1 cellular context compared by ENCODE assay signal in genomic region chr10:46106410-46107255, GRCh38.
TF ChIP-seq lines count a peak whose summit lies in the region.

No MANE protein-coding gene starts in this region.

TF ChIP-seq in HepG2, 621 proteins besides CTCF, POLR2A, EP300 and RAD21 (continued from another document and continues in another):
- TF ChIP-seq RERE (CRISPR knock-in tag; IDR thresholded peaks at IDR 0.05; ENCODE audit: low read depth) (no peak), ZFP37 (CRISPR knock-in tag; IDR thresholded peaks at IDR 0.05; ENCODE audit: borderline replicate concordance) (no peak), KDM3A (CRISPR knock-in tag; IDR thresholded peaks at IDR 0.05; ENCODE audit: low read depth) (peak; percentile 74; the same call in 1 of the 2 replicates), ZNF569 (CRISPR knock-in tag; IDR thresholded peaks at IDR 0.05; ENCODE audit: borderline replicate concordance) (no peak), HNF1B (CRISPR knock-in tag; IDR thresholded peaks at IDR 0.05) (no peak), HES4 (CRISPR knock-in tag; IDR thresholded peaks at IDR 0.05; ENCODE audit: borderline replicate concordance) (no peak), REXO4 (CRISPR knock-in tag; IDR thresholded peaks at IDR 0.05; ENCODE audit: borderline replicate concordance) (no peak), ZSCAN30 (CRISPR knock-in tag; IDR thresholded peaks at IDR 0.05) (no peak), ETV5 (CRISPR knock-in tag; IDR thresholded peaks at IDR 0.05; ENCODE audit: borderline replicate concordance) (peak; percentile 51; the same call in 1 of the 2 replicates), ZNF138 (CRISPR knock-in tag; IDR thresholded peaks at IDR 0.05; ENCODE audit: low read depth) (no peak), AGO1 (IDR thresholded peaks at IDR 0.05; ENCODE audit: low read depth, low read length, poor library complexity, severe bottlenecking) (no peak), ATF7 (IDR thresholded peaks at IDR 0.05) (no peak), ATF7 (CRISPR knock-in tag; IDR thresholded peaks at IDR 0.05) (no peak), ZNF280B (CRISPR knock-in tag; IDR thresholded peaks at IDR 0.05; ENCODE audit: borderline replicate concordance) (peak; percentile 84; the same call in 1 of the 2 replicates), TAF1 (CRISPR knock-in tag; IDR thresholded peaks at IDR 0.05) (0 out of 2 replicates have a peak, but pooled peaks have one; percentile 44), POLR2AphosphoS5 (IDR thresholded peaks at IDR 0.05; ENCODE audit: low read depth, low read length) (no peak; the same call in 1 of the 2 replicates), MYNN (CRISPR knock-in tag; IDR thresholded peaks at IDR 0.05; ENCODE audit: low read depth) (no peak), ZNF607 (CRISPR knock-in tag; IDR thresholded peaks at IDR 0.05; ENCODE audit: borderline replicate concordance) (no peak), ZFP1 (CRISPR knock-in tag; IDR thresholded peaks at IDR 0.05) (no peak), ZNF678 (CRISPR knock-in tag; IDR thresholded peaks at IDR 0.05) (0 out of 2 replicates have a peak, but pooled peaks have one; percentile 37), ZNF180 (CRISPR knock-in tag; IDR thresholded peaks at IDR 0.05; ENCODE audit: borderline replicate concordance, low read depth) (no peak), NFATC3 (CRISPR knock-in tag; IDR thresholded peaks at IDR 0.05) (0 out of 2 replicates have a peak, but pooled peaks have one; percentile 52), CEBPG (CRISPR knock-in tag; IDR thresholded peaks at IDR 0.05) (no peak), DRAP1 (CRISPR knock-in tag; IDR thresholded peaks at IDR 0.05) (no peak), MAFG (CRISPR knock-in tag; IDR thresholded peaks at IDR 0.05) (no peak), ZBTB39 (CRISPR knock-in tag; IDR thresholded peaks at IDR 0.05) (no peak), SNAPC5 (CRISPR knock-in tag; IDR thresholded peaks at IDR 0.05; ENCODE audit: borderline replicate concordance) (no peak), MAZ (IDR thresholded peaks at IDR 0.05; ENCODE audit: borderline replicate concordance, low read depth, low read length) (no peak; the same call in 1 of the 2 replicates), MAZ (CRISPR knock-in tag; IDR thresholded peaks at IDR 0.05; ENCODE audit: low read depth) (no peak), HNF4A (CRISPR knock-in tag; IDR thresholded peaks at IDR 0.05) (no peak), CENPX (CRISPR knock-in tag; IDR thresholded peaks at IDR 0.05) (no peak), FOXP4 (CRISPR knock-in tag; IDR thresholded peaks at IDR 0.05) (peak; percentile 34; the same call in 1 of the 2 replicates), ZNF552 (CRISPR knock-in tag; IDR thresholded peaks at IDR 0.05; ENCODE audit: borderline replicate concordance) (no peak), ZNF639 (CRISPR knock-in tag; conservative IDR thresholded peaks at IDR 0.05) (no peak), FOSL1 (CRISPR knock-in tag; IDR thresholded peaks at IDR 0.05; ENCODE audit: borderline replicate concordance) (no peak), ZHX1 (CRISPR knock-in tag; IDR thresholded peaks at IDR 0.05; ENCODE audit: low read depth) (no peak), ZNF576 (CRISPR knock-in tag; IDR thresholded peaks at IDR 0.05) (no peak), IRF9 (CRISPR knock-in tag; IDR thresholded peaks at IDR 0.05; ENCODE audit: borderline replicate concordance) (0 out of 2 replicates have a peak, but pooled peaks have one; percentile 31), GATAD2A (CRISPR knock-in tag; IDR thresholded peaks at IDR 0.05) (no peak), BATF2 (CRISPR knock-in tag; IDR thresholded peaks at IDR 0.05) (no peak)
